ENCODE assay signal across 1 cellular context in genomic region chr9:86282077-86282978, GRCh38.
A peak's percentile ranks its signal among the peaks of the same experiment; 100 is the strongest.
TF ChIP-seq lines count a peak whose summit lies in the region.

Gene ISCA1 (minus strand): TSS chr9:86282538. CDS start chr9:86282458, 80 bp downstream.

TF ChIP-seq in GM12878, 131 proteins besides CTCF, POLR2A, EP300 and RAD21 (continued from another document):
- TF ChIP-seq POLR2AphosphoS2 (IDR thresholded peaks at IDR 0.05; ENCODE audit: low read depth, low read length), result peak; percentile 84; the same call in 1 of the 2 replicates
- TF ChIP-seq PML (IDR thresholded peaks at IDR 0.05; ENCODE audit: low read length), result peak; percentile 69; the same call in 1 of the 2 replicates
- TF ChIP-seq CREM (IDR thresholded peaks at IDR 0.05; ENCODE audit: low read depth), result peak; percentile 87
- TF ChIP-seq CHD4 (IDR thresholded peaks at IDR 0.05), result no peak
- no peak; the same call in 1 of the 2 replicates for TF ChIP-seq ZNF687 (IDR thresholded peaks at IDR 0.05)
- TF ChIP-seq NFIC (IDR thresholded peaks at IDR 0.05; ENCODE audit: low read depth, low read length), result no peak
- TF ChIP-seq NRF1 (conservative IDR thresholded peaks at IDR 0.05; ENCODE audit: low read depth, low read length), result no peak
- no peak for TF ChIP-seq FOS (IDR thresholded peaks at IDR 0.05; ENCODE audit: borderline replicate concordance, extremely low read depth, insufficient read length)
- TF ChIP-seq CHD2 (IDR thresholded peaks at IDR 0.05; ENCODE audit: borderline replicate concordance, low read depth, low read length), result no peak
- 0 out of 2 replicates have a peak, but pooled peaks have one; percentile 4 for TF ChIP-seq PAX5 (IDR thresholded peaks at IDR 0.05; ENCODE audit: borderline replicate concordance, low read depth, low read length)
- TF ChIP-seq BHLHE40 (IDR thresholded peaks at IDR 0.05; ENCODE audit: borderline replicate concordance in 1 of 2, low read depth in 2 of 2, low read length in 1 of 2), result peak; percentile 65 to 77; a peak in 3 of 4 replicates
- no peak for TF ChIP-seq RAD51 (IDR thresholded peaks at IDR 0.05)
- no peak for TF ChIP-seq IRF5 (IDR thresholded peaks at IDR 0.05; ENCODE audit: borderline replicate concordance)
- TF ChIP-seq CUX1 (IDR thresholded peaks at IDR 0.05; ENCODE audit: insufficient replicate concordance, low read depth, low read length), result no peak
- no peak for TF ChIP-seq PAX8 (IDR thresholded peaks at IDR 0.05)
- TF ChIP-seq ESRRA (IDR thresholded peaks at IDR 0.05; ENCODE audit: low read length), result no peak; the same call in 1 of the 2 replicates
- no peak for TF ChIP-seq HDGF (IDR thresholded peaks at IDR 0.05)
- no peak for TF ChIP-seq PRDM15 (CRISPR knock-in tag; IDR thresholded peaks at IDR 0.05)
- peak; percentile 33; the same call in 1 of the 2 replicates for TF ChIP-seq BACH1 (IDR thresholded peaks at IDR 0.05; ENCODE audit: borderline replicate concordance)
- no peak; a peak in 1 of 4 replicates for TF ChIP-seq SRF (IDR thresholded peaks at IDR 0.05; ENCODE audit: low read depth in 2 of 2, low read length in 2 of 2)
- no peak for TF ChIP-seq CEBPB (IDR thresholded peaks at IDR 0.05; ENCODE audit: borderline replicate concordance in 1 of 2, low read depth in 2 of 2, low read length in 2 of 2)
- no peak for TF ChIP-seq GABPA (IDR thresholded peaks at IDR 0.05; ENCODE audit: low read depth)
- no peak for TF ChIP-seq ZBTB40 (IDR thresholded peaks at IDR 0.05; ENCODE audit: borderline replicate concordance)
- TF ChIP-seq ZNF592 (IDR thresholded peaks at IDR 0.05), result no peak
- no peak for TF ChIP-seq ZNF384 (IDR thresholded peaks at IDR 0.05; ENCODE audit: borderline replicate concordance, low read depth, low read length)
- TF ChIP-seq SREBF1 (IDR thresholded peaks at IDR 0.05; ENCODE audit: low read length), result no peak
- peak; percentile 74 for TF ChIP-seq SIN3A (IDR thresholded peaks at IDR 0.05; ENCODE audit: low read depth, low read length)
- TF ChIP-seq MYC (IDR thresholded peaks at IDR 0.05; ENCODE audit: insufficient read depth, insufficient read length, insufficient replicate concordance, low read length, severe bottlenecking), result peak; percentile 87
- peak; percentile 75 for TF ChIP-seq POLR2AphosphoS5 (IDR thresholded peaks at IDR 0.05; ENCODE audit: low read length)
- no peak for TF ChIP-seq SUPT20H (IDR thresholded peaks at IDR 0.05; ENCODE audit: borderline replicate concordance, control insufficient read depth, low read depth, low read length)
- peak; percentile 92 for TF ChIP-seq IKZF1 (conservative IDR thresholded peaks at IDR 0.05)
